ENCODE assay signal across 1 cellular context in the genomic region with DNA sequence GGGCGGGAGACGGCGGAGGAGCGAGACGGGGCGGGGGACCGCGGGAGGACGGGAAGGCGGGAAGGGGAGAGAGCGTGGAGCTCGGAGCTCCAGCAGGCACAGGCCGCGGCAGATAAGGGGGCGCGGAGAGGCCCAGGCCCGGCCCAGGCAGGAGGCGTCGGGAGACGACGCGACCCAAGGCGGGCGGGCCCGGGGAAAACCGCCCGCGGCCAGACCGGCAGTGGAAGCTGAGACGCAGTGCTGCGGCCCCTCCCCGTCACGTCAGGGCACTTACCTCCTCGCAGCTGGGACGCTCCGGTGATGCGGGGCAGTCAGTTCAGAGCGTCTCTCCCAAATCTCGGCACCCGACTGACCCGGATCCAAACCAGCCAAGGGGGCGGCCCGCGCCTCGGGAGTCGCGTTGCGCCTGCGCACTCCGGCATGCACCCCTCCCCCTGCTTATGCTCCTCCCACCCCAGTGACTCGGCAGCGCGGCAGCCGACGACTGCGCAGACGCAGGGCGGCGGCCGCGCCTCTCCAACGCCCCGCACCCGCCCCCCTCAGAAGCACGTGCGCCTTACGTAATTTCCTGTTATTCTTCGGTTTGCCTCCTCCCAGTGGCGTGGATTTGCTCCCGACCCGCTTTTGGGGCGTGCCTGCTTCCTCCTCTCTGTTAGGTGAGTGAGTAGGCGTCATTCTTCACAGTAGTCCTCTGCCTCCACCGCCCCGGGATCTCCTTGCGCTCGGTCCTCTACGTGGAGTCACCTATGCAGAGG.
TF ChIP-seq lines count a peak whose summit lies in the region.

A gene (minus strand): TSS at position 350 of the 755 bp plus-strand sequence. CDS start 3,814 bp downstream, outside the sequence.

TF ChIP-seq in A549, 52 proteins besides CTCF, POLR2A, EP300 and RAD21 (continued from another document):
- TF ChIP-seq MAZ (IDR thresholded peaks at IDR 0.05; ENCODE audit: borderline replicate concordance, low read depth, low read length) (0 out of 2 replicates have a peak, but pooled peaks have one; percentile 8), HOXA7 (CRISPR knock-in tag; IDR thresholded peaks at IDR 0.05) (no peak), PHF8 (IDR thresholded peaks at IDR 0.05; ENCODE audit: borderline replicate concordance, low read depth) (peak; percentile 69), NPAS2 (CRISPR knock-in tag; IDR thresholded peaks at IDR 0.05; ENCODE audit: borderline replicate concordance) (no peak), CBX2 (IDR thresholded peaks at IDR 0.05; ENCODE audit: borderline replicate concordance, low read depth) (no peak), EHF (CRISPR knock-in tag; IDR thresholded peaks at IDR 0.05) (no peak), ZSCAN20 (CRISPR knock-in tag; IDR thresholded peaks at IDR 0.05) (no peak)
- TF ChIP-seq, protein P1, sequence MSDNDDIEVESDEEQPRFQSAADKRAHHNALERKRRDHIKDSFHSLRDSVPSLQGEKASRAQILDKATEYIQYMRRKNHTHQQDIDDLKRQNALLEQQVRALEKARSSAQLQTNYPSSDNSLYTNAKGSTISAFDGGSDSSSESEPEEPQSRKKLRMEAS (IDR thresholded peaks at IDR 0.05): peak; percentile 99
- TF ChIP-seq, protein P2, sequence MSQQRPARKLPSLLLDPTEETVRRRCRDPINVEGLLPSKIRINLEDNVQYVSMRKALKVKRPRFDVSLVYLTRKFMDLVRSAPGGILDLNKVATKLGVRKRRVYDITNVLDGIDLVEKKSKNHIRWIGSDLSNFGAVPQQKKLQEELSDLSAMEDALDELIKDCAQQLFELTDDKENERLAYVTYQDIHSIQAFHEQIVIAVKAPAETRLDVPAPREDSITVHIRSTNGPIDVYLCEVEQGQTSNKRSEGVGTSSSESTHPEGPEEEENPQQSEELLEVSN (IDR thresholded peaks at IDR 0.05; ENCODE audit: borderline replicate concordance, low read depth): peak; percentile 6; the same call in 1 of the 2 replicates
- TF ChIP-seq, protein P3, sequence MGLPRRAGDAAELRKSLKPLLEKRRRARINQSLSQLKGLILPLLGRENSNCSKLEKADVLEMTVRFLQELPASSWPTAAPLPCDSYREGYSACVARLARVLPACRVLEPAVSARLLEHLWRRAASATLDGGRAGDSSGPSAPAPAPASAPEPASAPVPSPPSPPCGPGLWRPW (IDR thresholded peaks at IDR 0.05): no peak
